ENCODE assay signal across 9 cellular contexts in the genomic region with DNA sequence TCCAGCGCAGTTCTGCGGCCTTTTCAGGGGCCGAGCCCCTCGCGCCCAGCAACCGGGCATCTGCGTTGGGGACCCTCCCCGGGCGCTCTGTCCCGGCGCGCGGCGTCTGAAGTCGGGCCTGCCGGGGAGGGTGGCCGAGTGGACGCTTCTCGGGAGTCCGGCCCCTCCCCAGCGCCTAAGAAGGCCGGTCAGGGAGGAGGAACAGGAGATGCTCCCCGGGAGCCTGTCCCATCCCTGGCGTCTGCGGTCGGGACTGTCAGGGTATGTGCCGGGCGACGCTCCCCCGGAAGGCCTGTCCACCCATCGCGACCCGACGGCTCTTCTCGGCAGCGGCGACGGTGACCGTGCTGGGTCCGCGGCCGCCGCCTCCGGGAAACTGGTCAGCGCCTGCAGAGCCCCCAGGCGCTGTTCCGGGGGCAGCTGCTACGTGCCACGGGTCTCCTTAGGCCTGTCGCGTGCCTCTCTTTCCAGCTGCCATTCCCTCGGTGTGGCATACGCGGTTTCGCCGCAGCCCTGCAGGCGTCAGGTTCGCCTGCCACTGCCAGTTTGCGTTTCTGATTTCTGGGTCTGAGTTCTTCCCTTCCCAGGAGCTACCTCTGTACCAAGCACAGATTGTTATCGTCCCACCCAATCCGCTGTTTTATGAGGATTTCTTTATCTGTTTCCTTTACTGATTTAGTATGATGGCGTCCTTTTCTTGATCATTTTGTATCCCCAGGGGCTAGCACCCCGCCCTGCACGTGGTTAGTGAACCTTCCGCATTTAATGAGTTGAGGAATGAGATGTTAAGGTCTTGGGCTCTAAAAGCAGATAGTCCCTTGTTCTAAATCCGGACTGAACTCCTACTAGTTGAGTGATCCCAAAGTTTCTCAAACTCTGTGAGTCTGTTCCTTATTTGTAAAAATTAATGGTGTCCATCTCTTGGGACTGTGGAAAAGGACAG. TPM values are rescaled to one million over a fixed set of nuclear protein-coding genes. Genes with fewer than 3 reads are reported as not detected.
DNase-seq lines count a peak whose midpoint lies in the region; ATAC-seq, FAIRE-seq and TF ChIP-seq lines count a peak whose summit lies in the region.
"Had no signal": no experiment of that assay in that cellular context is flagged by ENCODE, and none has a peak within 500 bp of the region (broad histone marks: within the 10 kb centered on the region; RNA-seq: fewer than 3 reads in every experiment).

No MANE protein-coding gene starts in this region.

- H3K4me1 ChIP-seq in HepG2 (ENCODE audit: insufficient read depth, low read length): peaks cover 26% of the 10 kb centered on the region

- H3K27ac Mint-ChIP-seq in IgD-negative memory B cell: peak overlapping the region; percentile 90 to 100 (median 97)

- H3K9me3 Mint-ChIP-seq in IgD-negative memory B cell: peaks cover 0 to 3% (median 2%) of the 10 kb centered on the region in 3 donors

- TF ChIP-seq CTCF in HepG2 (CRISPR knock-in tag; IDR thresholded peaks at IDR 0.05): no peak; the same call in 1 of the 2 replicates

- ATAC-seq in GM21723 (IDR thresholded peaks at IDR 0.05; ENCODE audit: unreplicated experiment) (peak; percentile 44), HepG2 (peak; percentile 90)

- H3K36me3 Mint-ChIP-seq in IgD-negative memory B cell: peaks cover 2% of the 10 kb centered on the region

- BruUV-seq in HepG2 (replicated peaks; lab: Mats Ljungman, UMichigan): no TSS peak

- no peaks in the 10 kb centered on the region; a peak in 1 of 5 replicates for H3K27me3 ChIP-seq in HepG2 (ENCODE audit: control insufficient read depth in 1 of 2, insufficient read depth in 2 of 2, low read length in 2 of 2)

- H3K4me1 Mint-ChIP-seq in IgD-negative memory B cell: peaks cover 29 to 36% (median 36%) of the 10 kb centered on the region in 3 donors

- peak overlapping the region; percentile 98 for H2AFZ ChIP-seq in HepG2 (ENCODE audit: low read length)

- H3K4me3 ChIP-seq in GM08714 (ENCODE audit: low read length) (peak overlapping the region; percentile 87), HepG2 (replicated peaks in 1 of 3; ENCODE audit: insufficient read depth in 1 of 3, low read depth in 2 of 3, low read length in 3 of 3) (peak overlapping the region; percentile 74 to 95 (median 83))

- intact Hi-C loops in HepG2 (cut with micrococcal nuclease; ENCODE audit: unreplicated experiment): loop anchor here (1.0 kb wide), 1 partner anchor 23 kb away; a partner anchor contains a TSS

- H3K4me3 Mint-ChIP-seq in IgD-negative memory B cell: peak overlapping the region; percentile 90 to 96 (median 94)

- in situ Hi-C loops in HepG2 (cut with HindIII; ENCODE audit: extremely low pct_ligation_motif_present, low pct_unique_long_range_greater_than_20kb): no loop called here

- peak overlapping the region; percentile 63 for H3K27ac ChIP-seq in HepG2 (ENCODE audit: extremely low read length, insufficient read depth, low read length)

- TF ChIP-seq EP300 in HepG2 (IDR thresholded peaks at IDR 0.05; ENCODE audit: low read depth in 2 of 2, low read length in 2 of 2) (no peak), HepG2 (CRISPR knock-in tag; IDR thresholded peaks at IDR 0.05; ENCODE audit: borderline replicate concordance) (no peak)

- no peak for TF ChIP-seq POLR2A in HepG2 (IDR thresholded peaks at IDR 0.05; ENCODE audit: insufficient read depth in 1 of 2, low read depth in 2 of 2, low read length in 2 of 2)

- peak overlapping the region; percentile 80 for H3K4me2 ChIP-seq in HepG2 (ENCODE audit: low read depth, low read length)

- 8% methylated on average over 22 of the region's 66 CpGs for WGBS in HepG2 (ENCODE audit: low lambda C conversion rate)

- POLR2A ChIA-PET in HepG2 (lab: Yijun Ruan, JAX): interaction anchor here (0.6 to 1.3 kb wide), 5 partner anchors 22 to 164 kb away, joined by 3 to 13 read pairs (median 3); a partner anchor contains a TSS

- no peak for TF ChIP-seq RAD21 in HepG2 (CRISPR knock-in tag; IDR thresholded peaks at IDR 0.05)

- peaks cover 0 to 4% of the 10 kb centered on the region in 2 experiments; a peak in 1 of 5 replicates for H3K36me3 ChIP-seq in HepG2 (replicated peaks in 1 of 2; ENCODE audit: control insufficient read depth in 1 of 2, insufficient read depth in 2 of 2, low read length in 2 of 2)

- FAIRE-seq in HepG2 (lab: Jason Lieb, UNC): no peak
- FAIRE-seq: islet of Langerhans had no signal

- CTCF ChIA-PET in HepG2 (lab: Yijun Ruan, JAX; ENCODE audit: low intra/inter-chr PET ratio, low total read pairs): no interaction called here

- H4K20me1 ChIP-seq in HepG2 (ENCODE audit: insufficient read depth, low read length): no peaks in the 10 kb centered on the region

- peaks cover 2% of the 10 kb centered on the region for H3K79me2 ChIP-seq in HepG2 (ENCODE audit: insufficient read depth, low read length)

- H3K9ac ChIP-seq in HepG2 (ENCODE audit: insufficient read depth, low read depth, low read length): peak overlapping the region; percentile 77

- no peaks in the 10 kb centered on the region for H3K9me3 ChIP-seq in HepG2 (ENCODE audit: low read length)

- peak; percentile 33 to 39 for DNase-seq in activated CD4-positive, alpha-beta T cell treated with anti-CD3 and anti-CD28 coated beads for 4 hours
- DNase-seq in dermis blood vessel endothelial cell: peak; percentile 36
- no peak for DNase-seq in HepG2 (ENCODE audit: low spot score)
- DNase-seq in stimulated activated CD8-positive, alpha-beta memory T cell treated with anti-CD3 and anti-CD28 coated beads, Interleukin-12 subunit alpha, Interleukin-12 subunit beta, amount 100 ng/mL, for 4 hours (ENCODE audit: low read depth): peak; percentile 10
- no peak for DNase-seq in NCI-H2029 (lab: John Stamatoyannopoulos, UW)

- no peaks in the 10 kb centered on the region for H3K27me3 Mint-ChIP-seq in IgD-negative memory B cell

RNA-seq across cellular contexts. Expression of a gene that starts 0.8 kb away (rescaled TPM):
- 17.3 TPM for polyA plus RNA-seq in IgD-negative memory B cell
- 12.4 and 20.3 TPM in 2 replicates for total RNA-seq in dermis blood vessel endothelial cell
- 8.3 and 12.5 TPM in 2 replicates for total RNA-seq in HepG2 (2016; rRNA removed; fragmentation: Illumina TruSeq; extraction: Trizol)
- 1.0 and 1.1 TPM in 2 replicates for total RNA-seq in HepG2 (2016; cell fraction: cytosol; rRNA removed; fragmentation: Illumina TruSeq; extraction: Trizol; ENCODE audit: low read depth)
- total RNA-seq in HepG2 (2016; cell fraction: insoluble cytoplasmic fraction; rRNA removed; fragmentation: Illumina TruSeq; extraction: Trizol): 8.2 and 12.7 TPM in 2 replicates
- total RNA-seq in HepG2 (2016; cell fraction: membrane; rRNA removed; fragmentation: Illumina TruSeq; extraction: Trizol): 3.3 and 4.0 TPM in 2 replicates
- 5.6 and 6.4 TPM in 2 replicates for total RNA-seq in HepG2 (2016; cell fraction: nucleus; rRNA removed; fragmentation: Illumina TruSeq; extraction: Trizol)
- 2.1 and 2.2 TPM in 2 replicates for polyA plus RNA-seq in HepG2 (2011; rRNA removed)
- 1.0 and 1.7 TPM in 2 replicates for polyA plus RNA-seq in HepG2 (2011; cell fraction: cytosol; rRNA removed)
- 0.74 and 0.78 TPM in 2 replicates for polyA plus RNA-seq in HepG2 (2011; cell fraction: nucleus; rRNA removed)
- polyA plus RNA-seq in HepG2 (2012): 2.6 and 4.0 TPM in 2 replicates
- 0.29 and 0.33 TPM in 2 replicates for polyA plus RNA-seq in HepG2 (2016; cell fraction: cytosol; fragmentation: Illumina TruSeq; extraction: Trizol; ENCODE audit: low read depth)
- 9.9 and 10.7 TPM in 2 replicates for polyA plus RNA-seq in HepG2 (2016; cell fraction: insoluble cytoplasmic fraction; fragmentation: Illumina TruSeq; extraction: Trizol; ENCODE audit: low read depth)
- 1.1 TPM in 2 replicates for polyA plus RNA-seq in HepG2 (2016; cell fraction: membrane; fragmentation: Illumina TruSeq; extraction: Trizol; ENCODE audit: low read depth)
- 4.2 TPM in 2 replicates for polyA plus RNA-seq in HepG2 (2016; cell fraction: nucleus; fragmentation: Illumina TruSeq; extraction: Trizol; ENCODE audit: insufficient read depth, low read depth)
- 0.96 and 1.1 TPM in 2 replicates for polyA minus RNA-seq in HepG2 (2011; rRNA and poly(A)+ RNA removed; ENCODE audit: low replicate concordance)
- 2.8 and 3.6 TPM in 2 replicates for polyA minus RNA-seq in HepG2 (2011; cell fraction: cytosol; rRNA and poly(A)+ RNA removed)
- polyA minus RNA-seq in HepG2 (2011; cell fraction: nucleus; rRNA and poly(A)+ RNA removed): 4.4 and 8.3 TPM in 2 replicates

RNA-seq across cellular contexts. Expression of a gene that starts 22.7 kb away (rescaled TPM):
- polyA plus RNA-seq in IgD-negative memory B cell (8.5 TPM), HepG2 (2011; rRNA removed) (1.2 and 1.5 TPM in 2 replicates)
- total RNA-seq in dermis blood vessel endothelial cell (2.2 and 2.6 TPM in 2 replicates), HepG2 (2016; rRNA removed; fragmentation: Illumina TruSeq; extraction: Trizol) (5.5 and 7.5 TPM in 2 replicates)
- 1.0 and 1.2 TPM in 2 replicates for total RNA-seq in HepG2 (2016; cell fraction: cytosol; rRNA removed; fragmentation: Illumina TruSeq; extraction: Trizol; ENCODE audit: low read depth)
- 5.3 and 6.9 TPM in 2 replicates for total RNA-seq in HepG2 (2016; cell fraction: insoluble cytoplasmic fraction; rRNA removed; fragmentation: Illumina TruSeq; extraction: Trizol)
- 1.8 and 2.7 TPM in 2 replicates for total RNA-seq in HepG2 (2016; cell fraction: membrane; rRNA removed; fragmentation: Illumina TruSeq; extraction: Trizol)
- 1.7 and 2.9 TPM in 2 replicates for total RNA-seq in HepG2 (2016; cell fraction: nucleus; rRNA removed; fragmentation: Illumina TruSeq; extraction: Trizol)
- 0.64 and 1.2 TPM in 2 replicates for polyA plus RNA-seq in HepG2 (2011; cell fraction: cytosol; rRNA removed)
- 0.21 and 0.61 TPM in 2 replicates for polyA plus RNA-seq in HepG2 (2011; cell fraction: nucleus; rRNA removed)
- polyA plus RNA-seq in HepG2 (2012): 1.6 and 3.8 TPM in 2 replicates
- 0.47 and 0.49 TPM in 2 replicates for polyA plus RNA-seq in HepG2 (2016; cell fraction: cytosol; fragmentation: Illumina TruSeq; extraction: Trizol; ENCODE audit: low read depth)
- polyA plus RNA-seq in HepG2 (2016; cell fraction: insoluble cytoplasmic fraction; fragmentation: Illumina TruSeq; extraction: Trizol; ENCODE audit: low read depth): 6.6 and 7.5 TPM in 2 replicates
- 0.80 and 0.81 TPM in 2 replicates for polyA plus RNA-seq in HepG2 (2016; cell fraction: membrane; fragmentation: Illumina TruSeq; extraction: Trizol; ENCODE audit: low read depth)
- 2.6 and 2.9 TPM in 2 replicates for polyA plus RNA-seq in HepG2 (2016; cell fraction: nucleus; fragmentation: Illumina TruSeq; extraction: Trizol; ENCODE audit: insufficient read depth, low read depth)
- 0.12 and 1.4 TPM in 2 replicates for polyA minus RNA-seq in HepG2 (2011; rRNA and poly(A)+ RNA removed; ENCODE audit: low replicate concordance)
- 0.79 and 1.1 TPM in 2 replicates for polyA minus RNA-seq in HepG2 (2011; cell fraction: cytosol; rRNA and poly(A)+ RNA removed)
- 0.64 and 1.4 TPM in 2 replicates for polyA minus RNA-seq in HepG2 (2011; cell fraction: nucleus; rRNA and poly(A)+ RNA removed)

RNA-seq across cellular contexts. Expression of a gene that starts 37.3 kb away (rescaled TPM):
- not detected for polyA plus RNA-seq in IgD-negative memory B cell
- total RNA-seq in dermis blood vessel endothelial cell: not detected in 2 replicates
- total RNA-seq in HepG2 (2016; rRNA removed; fragmentation: Illumina TruSeq; extraction: Trizol): not detected in 2 replicates
- not detected in 2 replicates for total RNA-seq in HepG2 (2016; cell fraction: cytosol; rRNA removed; fragmentation: Illumina TruSeq; extraction: Trizol; ENCODE audit: low read depth)
- total RNA-seq in HepG2 (2016; cell fraction: insoluble cytoplasmic fraction; rRNA removed; fragmentation: Illumina TruSeq; extraction: Trizol): not detected in 2 replicates
- not detected in 2 replicates for total RNA-seq in HepG2 (2016; cell fraction: membrane; rRNA removed; fragmentation: Illumina TruSeq; extraction: Trizol)
- total RNA-seq in HepG2 (2016; cell fraction: nucleus; rRNA removed; fragmentation: Illumina TruSeq; extraction: Trizol): not detected in 2 replicates
- polyA plus RNA-seq in HepG2 (2011; rRNA removed): not detected in 2 replicates
- polyA plus RNA-seq in HepG2 (2011; cell fraction: cytosol; rRNA removed): not detected in 2 replicates
- polyA plus RNA-seq in HepG2 (2011; cell fraction: nucleus; rRNA removed): not detected in 2 replicates
- not detected in 2 replicates for polyA plus RNA-seq in HepG2 (2012)
- polyA plus RNA-seq in HepG2 (2016; cell fraction: cytosol; fragmentation: Illumina TruSeq; extraction: Trizol; ENCODE audit: low read depth): not detected in 2 replicates
- not detected in 2 replicates for polyA plus RNA-seq in HepG2 (2016; cell fraction: insoluble cytoplasmic fraction; fragmentation: Illumina TruSeq; extraction: Trizol; ENCODE audit: low read depth)
- not detected in 2 replicates for polyA plus RNA-seq in HepG2 (2016; cell fraction: membrane; fragmentation: Illumina TruSeq; extraction: Trizol; ENCODE audit: low read depth)
- not detected in 2 replicates for polyA plus RNA-seq in HepG2 (2016; cell fraction: nucleus; fragmentation: Illumina TruSeq; extraction: Trizol; ENCODE audit: insufficient read depth, low read depth)
- polyA minus RNA-seq in HepG2 (2011; rRNA and poly(A)+ RNA removed; ENCODE audit: low replicate concordance): not detected in 2 replicates
- polyA minus RNA-seq in HepG2 (2011; cell fraction: cytosol; rRNA and poly(A)+ RNA removed): not detected in 2 replicates
- polyA minus RNA-seq in HepG2 (2011; cell fraction: nucleus; rRNA and poly(A)+ RNA removed): not detected in 2 replicates

Comparison
In these comparisons a context has a peak if more than half of its experiments do, and no peak if none do; other contexts are left out.
1. DNase-seq: peak in activated CD4-positive, alpha-beta T cell treated with anti-CD3 and anti-CD28 coated beads for 4 hours (2 of 2), dermis blood vessel endothelial cell (single experiment) and stimulated activated CD8-positive, alpha-beta memory T cell treated with anti-CD3 and anti-CD28 coated beads, Interleukin-12 subunit alpha, Interleukin-12 subunit beta, amount 100 ng/mL, for 4 hours (single experiment); none in HepG2 (single experiment) and NCI-H2029 (single experiment).